In genomic region chr1:111471012-111471411, GRCh38 we compare ENCODE assay signal across 9 cellular contexts. TPM values are rescaled to one million over a fixed set of nuclear protein-coding genes. Genes with fewer than 3 reads are reported as not detected.
DNase-seq lines count a peak whose midpoint lies in the region; ATAC-seq, FAIRE-seq and TF ChIP-seq lines count a peak whose summit lies in the region.
"Had no signal": no experiment of that assay in that cellular context is flagged by ENCODE, and none has a peak within 500 bp of the region (broad histone marks: within the 10 kb centered on the region; RNA-seq: fewer than 3 reads in every experiment).

No MANE protein-coding gene starts in this region.

- peak; percentile 46 for ATAC-seq in GM18861 (IDR thresholded peaks at IDR 0.05; ENCODE audit: unreplicated experiment)
- peak; percentile 93 for ATAC-seq in GM12878
- ATAC-seq in HG03039 (IDR thresholded peaks at IDR 0.05; ENCODE audit: unreplicated experiment) = no peak

- no peak overlapping the region for H3K27ac Mint-ChIP-seq in endothelial cell (ENCODE audit: unreplicated experiment)

- SMC1A ChIA-PET in GM12878 (lab: Charles Lee; ENCODE audit: uncharacterized antibody, unreplicated experiment) = interaction anchor here (0.6 to 1.6 kb wide), 6 partner anchors 18 to 286 kb away, joined by 3 to 4 read pairs (median 3); partner anchors contain the start of gene WDR77

- H3K4me2 ChIP-seq in SU-DHL-6 (ENCODE audit: low read depth, low read length, poor library complexity, severe bottlenecking) (peak overlapping the region; percentile 59), GM12878 (ENCODE audit: control insufficient read depth, insufficient read depth) (peak overlapping the region; percentile 40; the same call in 1 of the 2 replicates)

- H3K4me1 Mint-ChIP-seq in endothelial cell (ENCODE audit: unreplicated experiment) = no peaks in the 10 kb centered on the region

- no peaks in the 10 kb centered on the region for H3K9me2 ChIP-seq in SU-DHL-6 (replicated peaks; ENCODE audit: insufficient read depth, low read length)

- CTCF ChIA-PET in GM12878 (lab: Yijun Ruan, JAX) = interaction anchor here (0.6 to 1.4 kb wide), 7 partner anchors 10 to 1840 kb away, joined by 3 to 4 read pairs (median 3); no protein-coding TSS in a partner anchor

- DNase-seq in GM12878 (ENCODE audit: low read depth, low spot score) (peak; percentile 77), DMS114 treated with DMSO at 0.1 percent for 48 hours (lab: John Stamatoyannopoulos, UW; ENCODE audit: unreplicated experiment) (no peak), endothelial cell (ENCODE audit: low spot score) (no peak), GM19238 (ENCODE audit: insufficient read length, low spot score) (no peak)
- peak; percentile 27 to 43 for DNase-seq in stimulated activated CD4-positive, alpha-beta T cell treated with anti-CD3 and anti-CD28 coated beads, Interleukin-1b, Interleukin-23, amount 100 ng/mL, for 4 hours (ENCODE audit: low read depth in 2 of 2)

- intact Hi-C loops in GM12878 (cut with micrococcal nuclease; ENCODE audit: unreplicated experiment) = loop anchor here (10.0 kb wide), 2 partner anchors 56 to 246 kb away; partner anchors contain the start of gene CHI3L2

- no peak for TF ChIP-seq CTCF in SU-DHL-6 (IDR thresholded peaks at IDR 0.05; ENCODE audit: insufficient read depth, low read length, poor library complexity, severe bottlenecking)
- TF ChIP-seq CTCF in GM12878 (IDR thresholded peaks at IDR 0.05 in 2 of 3, conservative IDR thresholded peaks at IDR 0.05 in 1 of 3; ENCODE audit: control insufficient read depth in 2 of 3, extremely low read depth in 1 of 3, insufficient read depth in 1 of 3, low read depth in 3 of 3, low read length in 3 of 3) = no peak
- TF ChIP-seq CTCF in endothelial cell (IDR thresholded peaks at IDR 0.05; ENCODE audit: unreplicated experiment) = no peak

- H3F3A ChIP-seq in SU-DHL-6 (ENCODE audit: insufficient read depth) = peaks cover 20% of the 10 kb centered on the region; the same call in 1 of the 2 replicates

- no peak for TF ChIP-seq RAD21 in GM12878 (IDR thresholded peaks at IDR 0.05; ENCODE audit: insufficient read depth, low read depth, low read length)

- TF ChIP-seq POLR2A in GM12878 (IDR thresholded peaks at IDR 0.05; ENCODE audit: low read depth, low read length) = no peak

- FAIRE-seq in GM12878 (lab: Jason Lieb, UNC) = no peak

- WGBS in GM12878 (ENCODE audit: insufficient coverage, insufficient replicate concordance, low lambda C conversion rate, missing lambda C conversion rate) = 17% methylated on average over 3 of the region's 3 CpGs

- no peaks in the 10 kb centered on the region for H3K36me3 Mint-ChIP-seq in endothelial cell (ENCODE audit: low read depth, unreplicated experiment)

- no TSS peak for BruUV-seq in GM12878 (replicated peaks; lab: Mats Ljungman, UMichigan)

- H3K79me2 ChIP-seq in SU-DHL-6 (ENCODE audit: insufficient read depth, low read length) (no peaks in the 10 kb centered on the region), GM12878 (ENCODE audit: control insufficient read depth, insufficient read depth, low read length) (no peaks in the 10 kb centered on the region)

- H2AFZ ChIP-seq in SU-DHL-6 (ENCODE audit: low read depth, low read length, severe bottlenecking) = peak overlapping the region; percentile 56
- H2AFZ ChIP-seq in GM12878 (ENCODE audit: control insufficient read depth, low read depth, low read length) = no peak overlapping the region

- in situ Hi-C loops in GM12878 (cut with MboI) = no loop called here

- H3K27me3 ChIP-seq in SU-DHL-6 (ENCODE audit: low read length) = no peaks in the 10 kb centered on the region
- H3K27me3 ChIP-seq in GM12878 (replicated peaks in 1 of 2; ENCODE audit: control insufficient read depth in 2 of 2, insufficient read depth in 2 of 2, low read length in 1 of 2) = no peaks in the 10 kb centered on the region

- H3K9ac ChIP-seq in SU-DHL-6 (ENCODE audit: low read length) (peak overlapping the region; percentile 32), GM12878 (ENCODE audit: control insufficient read depth, insufficient read depth, low read length) (no peak overlapping the region)

- POLR2A ChIA-PET in GM12878 (lab: Charles Lee) = interaction anchor here (0.7 to 1.1 kb wide), 4 partner anchors 11 to 1193 kb away, joined by 3 to 4 read pairs (median 3); no protein-coding TSS in a partner anchor

- H3K36me3 ChIP-seq in SU-DHL-6 (ENCODE audit: low read length) (0 out of 2 replicates have a peak, but pooled peaks cover 2% of the 10 kb centered on the region), GM12878 (ENCODE audit: control insufficient read depth in 2 of 2, insufficient read depth in 2 of 2, low read length in 1 of 2) (0 out of 4 replicates have a peak, but pooled peaks cover 0 to 8% of the 10 kb centered on the region in 2 experiments)

- peaks cover 21% of the 10 kb centered on the region for H3K4me1 ChIP-seq in GM12878 (ENCODE audit: control insufficient read depth, insufficient read depth, low read length)

- H3K4me3 ChIP-seq in SU-DHL-6 (ENCODE audit: insufficient read depth, low read length, poor library complexity, severe bottlenecking) = no peak overlapping the region
- no peak overlapping the region for H3K4me3 ChIP-seq in GM12878

- peaks cover 1% of the 10 kb centered on the region for H3K27me3 Mint-ChIP-seq in endothelial cell (ENCODE audit: unreplicated experiment)

- RAD21 ChIA-PET in GM12878 (lab: Charles Lee; ENCODE audit: unreplicated experiment) = interaction anchor here (1.3 kb wide), 1 partner anchor 37 kb away, joined by 6 read pairs; no protein-coding TSS in a partner anchor

- H4K20me1 ChIP-seq in SU-DHL-6 (ENCODE audit: low read depth, low read length) (no peaks in the 10 kb centered on the region), GM12878 (ENCODE audit: control insufficient read depth, insufficient read depth) (no peaks in the 10 kb centered on the region)

- H3K9me3 Mint-ChIP-seq in endothelial cell (ENCODE audit: unreplicated experiment) = no peaks in the 10 kb centered on the region

- peak overlapping the region; percentile 74 for H3K27ac ChIP-seq in SU-DHL-6 (ENCODE audit: low read depth, low read length)
- no peak overlapping the region for H3K27ac ChIP-seq in GM12878 (ENCODE audit: control insufficient read depth, insufficient read depth)

- H3K4me3 Mint-ChIP-seq in endothelial cell (ENCODE audit: unreplicated experiment) = no peak overlapping the region

- H3K9me3 ChIP-seq in SU-DHL-6 (ENCODE audit: insufficient read depth, low read length) (no peaks in the 10 kb centered on the region), GM12878 (replicated peaks; ENCODE audit: control insufficient read depth, insufficient read depth, low read length) (no peaks in the 10 kb centered on the region; the same call in 2 of the 3 replicates)

- no peak for TF ChIP-seq EP300 in GM12878 (IDR thresholded peaks at IDR 0.05; ENCODE audit: borderline replicate concordance in 1 of 2, control insufficient read depth in 1 of 2, low read depth in 2 of 2, low read length in 2 of 2)

RNA-seq across cellular contexts. Expression of gene C1orf162, which starts 2.8 kb away (rescaled TPM):
- total RNA-seq in GM12878 (2013; cell fraction: nucleolus; rRNA removed) = 7.2 and 7.6 TPM in 2 replicates
- total RNA-seq in GM12878 (2014; rRNA removed) (3.0 and 3.2 TPM in 2 replicates), GM12878 (2014; rRNA removed; fragmentation: Illumina TruSeq; extraction: Trizol) (4.7 and 5.7 TPM in 2 replicates), GM12878 (2021) (3.9 and 4.0 TPM in 2 replicates), endothelial cell (ENCODE audit: unreplicated experiment) (0.95 TPM)
- 2.1 TPM for polyA plus RNA-seq in GM12878 (2011; ENCODE audit: low read depth)
- polyA plus RNA-seq in GM12878 (2011; rRNA removed) (2.4 TPM in 2 replicates), GM12878 (2014; fragmentation: Illumina TruSeq; extraction: Trizol) (8.8 and 11.3 TPM in 2 replicates), GM12878 (2014; fragmentation: Nextera tagmentation; extraction: Ambion mirVana) (10 to 100 TPM in 1 of 2 experiments, 1 to 10 TPM in 1; 8.1 to 11.1 TPM), GM12878 (2014; rRNA removed) (4.5 and 4.6 TPM in 2 replicates), GM12878 (2016; fragmentation: Nextera tagmentation; extraction: Ambion mirVana) (1 to 10 TPM; 3.3 to 3.4 TPM)
- polyA plus RNA-seq in GM12878 (2011; cell fraction: cytosol; rRNA removed) = 0.90 and 1.2 TPM in 2 replicates
- 5.7 and 7.8 TPM in 2 replicates for polyA plus RNA-seq in GM12878 (2011; cell fraction: nucleus; rRNA removed)
- polyA plus RNA-seq in GM12878 (2012) = 0.81 and 1.0 TPM in 2 replicates
- 0.26 and 1.0 TPM in 2 replicates for polyA minus RNA-seq in GM12878 (2011; rRNA and poly(A)+ RNA removed)
- 0.52 TPM in 1 of 2 replicates, not detected in the other for polyA minus RNA-seq in GM12878 (2011; cell fraction: cytosol; rRNA and poly(A)+ RNA removed)
- polyA minus RNA-seq in GM12878 (2011; cell fraction: nucleus; rRNA and poly(A)+ RNA removed) = 1.1 and 1.7 TPM in 2 replicates

RNA-seq across cellular contexts. Expression of gene ATP5PB, which starts 21.7 kb away (rescaled TPM):
- total RNA-seq in GM12878 (2013; cell fraction: nucleolus; rRNA removed) = 42.7 and 50.3 TPM in 2 replicates
- 475 and 625 TPM in 2 replicates for total RNA-seq in GM12878 (2014; rRNA removed)
- 578 and 594 TPM in 2 replicates for total RNA-seq in GM12878 (2014; rRNA removed; fragmentation: Illumina TruSeq; extraction: Trizol)
- 380 and 389 TPM in 2 replicates for total RNA-seq in GM12878 (2021)
- 268 TPM for polyA plus RNA-seq in GM12878 (2011; ENCODE audit: low read depth)
- 728 and 857 TPM in 2 replicates for polyA plus RNA-seq in GM12878 (2011; rRNA removed)
- polyA plus RNA-seq in GM12878 (2011; cell fraction: cytosol; rRNA removed) = 362 and 444 TPM in 2 replicates
- polyA plus RNA-seq in GM12878 (2011; cell fraction: nucleus; rRNA removed) = 185 and 197 TPM in 2 replicates
- polyA plus RNA-seq in GM12878 (2012) = 315 and 389 TPM in 2 replicates
- 627 and 753 TPM in 2 replicates for polyA plus RNA-seq in GM12878 (2014; fragmentation: Illumina TruSeq; extraction: Trizol)
- polyA plus RNA-seq in GM12878 (2014; fragmentation: Nextera tagmentation; extraction: Ambion mirVana) = 1,000 to 10,000 TPM; 1,250 to 1,760 TPM
- polyA plus RNA-seq in GM12878 (2014; rRNA removed) = 503 and 598 TPM in 2 replicates
- polyA plus RNA-seq in GM12878 (2016; fragmentation: Nextera tagmentation; extraction: Ambion mirVana) = 100 to 1,000 TPM; 859 to 866 TPM
- 180 and 268 TPM in 2 replicates for polyA minus RNA-seq in GM12878 (2011; rRNA and poly(A)+ RNA removed)
- polyA minus RNA-seq in GM12878 (2011; cell fraction: cytosol; rRNA and poly(A)+ RNA removed) = 93.7 and 121 TPM in 2 replicates
- 12.6 and 16.7 TPM in 2 replicates for polyA minus RNA-seq in GM12878 (2011; cell fraction: nucleus; rRNA and poly(A)+ RNA removed)
- total RNA-seq in endothelial cell (ENCODE audit: unreplicated experiment) = 211 TPM

RNA-seq across cellular contexts. Expression of gene WDR77, which starts 22.0 kb away (rescaled TPM):
- total RNA-seq in GM12878 (2013; cell fraction: nucleolus; rRNA removed) = 19.3 and 27.3 TPM in 2 replicates
- total RNA-seq in GM12878 (2014; rRNA removed) (75.3 and 79.8 TPM in 2 replicates), GM12878 (2014; rRNA removed; fragmentation: Illumina TruSeq; extraction: Trizol) (38.6 and 40.2 TPM in 2 replicates), GM12878 (2021) (57.5 and 61.5 TPM in 2 replicates), endothelial cell (ENCODE audit: unreplicated experiment) (46.2 TPM)
- 27.3 TPM for polyA plus RNA-seq in GM12878 (2011; ENCODE audit: low read depth)
- polyA plus RNA-seq in GM12878 (2011; rRNA removed) (60.0 and 113 TPM in 2 replicates), GM12878 (2014; fragmentation: Illumina TruSeq; extraction: Trizol) (69.9 and 72.1 TPM in 2 replicates), GM12878 (2014; fragmentation: Nextera tagmentation; extraction: Ambion mirVana) (10 to 100 TPM; 12.7 to 34.1 TPM), GM12878 (2014; rRNA removed) (56.8 and 64.3 TPM in 2 replicates), GM12878 (2016; fragmentation: Nextera tagmentation; extraction: Ambion mirVana) (100 to 1,000 TPM; 153 to 167 TPM)
- 122 and 132 TPM in 2 replicates for polyA plus RNA-seq in GM12878 (2011; cell fraction: cytosol; rRNA removed)
- 155 and 168 TPM in 2 replicates for polyA plus RNA-seq in GM12878 (2011; cell fraction: nucleus; rRNA removed)
- 22.4 and 28.9 TPM in 2 replicates for polyA plus RNA-seq in GM12878 (2012)
- 114 and 143 TPM in 2 replicates for polyA minus RNA-seq in GM12878 (2011; rRNA and poly(A)+ RNA removed)
- 22.1 and 30.8 TPM in 2 replicates for polyA minus RNA-seq in GM12878 (2011; cell fraction: cytosol; rRNA and poly(A)+ RNA removed)
- polyA minus RNA-seq in GM12878 (2011; cell fraction: nucleus; rRNA and poly(A)+ RNA removed) = 29.0 and 38.2 TPM in 2 replicates

RNA-seq across cellular contexts. Expression of gene ADORA3, which starts 32.4 kb away (rescaled TPM):
- total RNA-seq in GM12878 (2013; cell fraction: nucleolus; rRNA removed) = not detected in 2 replicates
- total RNA-seq in GM12878 (2014; rRNA removed) (0.17 and 0.27 TPM in 2 replicates), GM12878 (2014; rRNA removed; fragmentation: Illumina TruSeq; extraction: Trizol) (0.18 and 0.32 TPM in 2 replicates), GM12878 (2021) (0.18 TPM in 1 of 2 replicates, not detected in the other), endothelial cell (ENCODE audit: unreplicated experiment) (0.13 TPM)
- polyA plus RNA-seq in GM12878 (2011; ENCODE audit: low read depth) = 0.16 TPM
- polyA plus RNA-seq in GM12878 (2011; rRNA removed) (0.20 and 0.88 TPM in 2 replicates), GM12878 (2014; fragmentation: Illumina TruSeq; extraction: Trizol) (0.29 TPM in 1 of 2 replicates, not detected in the other), GM12878 (2014; fragmentation: Nextera tagmentation; extraction: Ambion mirVana) (under 1 TPM in 1 of 2 experiments, not detected in 1; 0.18 TPM), GM12878 (2014; rRNA removed) (0.06 and 0.22 TPM in 2 replicates), GM12878 (2016; fragmentation: Nextera tagmentation; extraction: Ambion mirVana) (under 1 TPM in 1 of 2 experiments, not detected in 1; 0.14 TPM)
- polyA plus RNA-seq in GM12878 (2011; cell fraction: cytosol; rRNA removed) = 0.08 and 0.19 TPM in 2 replicates
- polyA plus RNA-seq in GM12878 (2011; cell fraction: nucleus; rRNA removed) = 0.21 and 0.67 TPM in 2 replicates
- 0.06 and 0.15 TPM in 2 replicates for polyA plus RNA-seq in GM12878 (2012)
- not detected in 2 replicates for polyA minus RNA-seq in GM12878 (2011; rRNA and poly(A)+ RNA removed)
- polyA minus RNA-seq in GM12878 (2011; cell fraction: cytosol; rRNA and poly(A)+ RNA removed) = not detected in 2 replicates
- polyA minus RNA-seq in GM12878 (2011; cell fraction: nucleus; rRNA and poly(A)+ RNA removed) = 0.24 and 0.29 TPM in 2 replicates
- total RNA-seq: lung microvascular endothelial cell had no signal

RNA-seq across cellular contexts. Expression of gene TMIGD3, which starts 32.4 kb away (rescaled TPM):
- total RNA-seq in GM12878 (2013; cell fraction: nucleolus; rRNA removed) = 0.35 TPM in 1 of 2 replicates, not detected in the other
- 0.17 TPM in 1 of 2 replicates, not detected in the other for total RNA-seq in GM12878 (2014; rRNA removed)
- total RNA-seq in GM12878 (2014; rRNA removed; fragmentation: Illumina TruSeq; extraction: Trizol) = not detected in 2 replicates
- 0.13 TPM in 1 of 2 replicates, not detected in the other for total RNA-seq in GM12878 (2021)
- not detected for polyA plus RNA-seq in GM12878 (2011; ENCODE audit: low read depth)
- not detected in 2 replicates for polyA plus RNA-seq in GM12878 (2011; rRNA removed)
- polyA plus RNA-seq in GM12878 (2011; cell fraction: cytosol; rRNA removed) = 0.07 TPM in 1 of 2 replicates, not detected in the other
- 0.10 and 0.13 TPM in 2 replicates for polyA plus RNA-seq in GM12878 (2011; cell fraction: nucleus; rRNA removed)
- polyA plus RNA-seq in GM12878 (2012) = not detected in 2 replicates
- polyA plus RNA-seq in GM12878 (2014; fragmentation: Illumina TruSeq; extraction: Trizol) = not detected in 2 replicates
- polyA plus RNA-seq in GM12878 (2014; fragmentation: Nextera tagmentation; extraction: Ambion mirVana) = not detected
- 0.11 TPM in 1 of 2 replicates, not detected in the other for polyA plus RNA-seq in GM12878 (2014; rRNA removed)
- polyA plus RNA-seq in GM12878 (2016; fragmentation: Nextera tagmentation; extraction: Ambion mirVana) = not detected
- 0.15 TPM in 1 of 2 replicates, not detected in the other for polyA minus RNA-seq in GM12878 (2011; rRNA and poly(A)+ RNA removed)
- polyA minus RNA-seq in GM12878 (2011; cell fraction: cytosol; rRNA and poly(A)+ RNA removed) = not detected in 2 replicates
- not detected in 2 replicates for polyA minus RNA-seq in GM12878 (2011; cell fraction: nucleus; rRNA and poly(A)+ RNA removed)
- total RNA-seq in endothelial cell (ENCODE audit: unreplicated experiment) = 1.1 TPM
- total RNA-seq: lung microvascular endothelial cell had no signal

Comparison
In these comparisons a context has a peak if more than half of its experiments do, and no peak if none do; other contexts are left out.
1. DNase-seq: peak in GM12878 (single experiment) and stimulated activated CD4-positive, alpha-beta T cell treated with anti-CD3 and anti-CD28 coated beads, Interleukin-1b, Interleukin-23, amount 100 ng/mL, for 4 hours (2 of 2); none in DMS114 treated with DMSO at 0.1 percent for 48 hours (single experiment), endothelial cell (single experiment) and GM19238 (single experiment).